ENCODE assay signal across 9 cellular contexts in genomic region chr2:20584045-20584636, GRCh38.
DNase-seq lines count a peak whose midpoint lies in the region; ATAC-seq, FAIRE-seq and TF ChIP-seq lines count a peak whose summit lies in the region.
"Had no signal": no experiment of that assay in that cellular context is flagged by ENCODE, and none has a peak within 500 bp of the region (broad histone marks: within the 10 kb centered on the region; RNA-seq: fewer than 3 reads in every experiment).

No MANE protein-coding gene starts in this region.

- peak; percentile 90 for ATAC-seq in SK-N-SH treated with all-trans-retinoic acid at 6 μM for 48 hours
- no peak for ATAC-seq in GM21515 (IDR thresholded peaks at IDR 0.05; ENCODE audit: unreplicated experiment)
- ATAC-seq in HG03565 (IDR thresholded peaks at IDR 0.05; ENCODE audit: unreplicated experiment), result no peak
- no peak for ATAC-seq in stimulated activated naive CD8-positive, alpha-beta T cell treated with anti-CD3 and anti-CD28 coated beads, Interleukin-15, amount 100 ng/mL, for 72 hours

- no peak overlapping the region for H3K4me2 ChIP-seq in parathyroid adenoma (ENCODE audit: low read length)

- no peak for TF ChIP-seq POLR2A in GM12892 (IDR thresholded peaks at IDR 0.05; ENCODE audit: low read depth, low read length)

- H3K4me1 Mint-ChIP-seq in stimulated activated naive CD8-positive, alpha-beta T cell treated with anti-CD3 and anti-CD28 coated beads, Interleukin-15, amount 100 ng/mL, for 72 hours, result peaks cover 17% of the 10 kb centered on the region

- peak overlapping the region; percentile 75 for H3K27ac ChIP-seq in parathyroid adenoma

- peaks cover 0 to 11% of the 10 kb centered on the region in 2 donors for H3K9me3 Mint-ChIP-seq in stimulated activated naive CD8-positive, alpha-beta T cell treated with anti-CD3 and anti-CD28 coated beads, Interleukin-15, amount 100 ng/mL, for 72 hours

- no peak for TF ChIP-seq CTCF in parathyroid adenoma (IDR thresholded peaks at IDR 0.05)

- H3K79me2 ChIP-seq in parathyroid adenoma, result no peaks in the 10 kb centered on the region

- H2AFZ ChIP-seq in parathyroid adenoma, result peak overlapping the region; percentile 1

- no peaks in the 10 kb centered on the region for H3K9me3 ChIP-seq in parathyroid adenoma (ENCODE audit: control insufficient read depth, low read length)

- DNase-seq in Caki2 (ENCODE audit: low read depth) (peak; percentile 99), glomerular visceral epithelial cell (ENCODE audit: extremely low spot score) (peak; percentile 99), GM12892 (ENCODE audit: insufficient read length) (no peak)
- no peak for DNase-seq in stimulated activated naive CD8-positive, alpha-beta T cell treated with anti-CD3 and anti-CD28 coated beads, Interleukin-15, amount 100 ng/mL, for 72 hours
- DNase-seq: NCI-H187 treated with DMSO at 0.1 percent for 48 hours had no signal

- H3K27ac Mint-ChIP-seq in stimulated activated naive CD8-positive, alpha-beta T cell treated with anti-CD3 and anti-CD28 coated beads, Interleukin-15, amount 100 ng/mL, for 72 hours, result no peak overlapping the region

- H3K4me1 ChIP-seq in parathyroid adenoma, result peaks cover 18% of the 10 kb centered on the region

- no peaks in the 10 kb centered on the region for H3K27me3 Mint-ChIP-seq in stimulated activated naive CD8-positive, alpha-beta T cell treated with anti-CD3 and anti-CD28 coated beads, Interleukin-15, amount 100 ng/mL, for 72 hours

- in situ Hi-C loops in Caki2 (cut with HindIII; ENCODE audit: low pct_unique_long_range_greater_than_20kb, low sequenced_read_pairs), result no loop called here

- H3K4me3 ChIP-seq in parathyroid adenoma (ENCODE audit: low read depth, low read length), result no peak overlapping the region

- H3K36me3 ChIP-seq in parathyroid adenoma (ENCODE audit: control insufficient read depth, insufficient read depth, low read length), result no peaks in the 10 kb centered on the region

- no peak for FAIRE-seq in GM12892 (lab: Jason Lieb, UNC)

- H3K9ac ChIP-seq in parathyroid adenoma, result no peak overlapping the region

- no peak overlapping the region for H3K4me3 Mint-ChIP-seq in stimulated activated naive CD8-positive, alpha-beta T cell treated with anti-CD3 and anti-CD28 coated beads, Interleukin-15, amount 100 ng/mL, for 72 hours

- H3K27me3 ChIP-seq in parathyroid adenoma (ENCODE audit: control insufficient read depth, insufficient read depth, low read length), result no peaks in the 10 kb centered on the region

TF ChIP-seq in SK-N-SH treated with all-trans-retinoic acid at 6 μM for 48 hours, 23 proteins besides CTCF, POLR2A, EP300 and RAD21:
- peak; percentile 61 for TF ChIP-seq ZFP3 (CRISPR knock-in tag; IDR thresholded peaks at IDR 0.05)
- no peak for TF ChIP-seq TOX (CRISPR knock-in tag; IDR thresholded peaks at IDR 0.05; ENCODE audit: borderline replicate concordance)
- peak; percentile 81; the same call in 1 of the 2 replicates for TF ChIP-seq CSDC2 (CRISPR knock-in tag; IDR thresholded peaks at IDR 0.05)
- 0 out of 2 replicates have a peak, but pooled peaks have one; percentile 61 for TF ChIP-seq ZNF565 (CRISPR knock-in tag; conservative IDR thresholded peaks at IDR 0.05; ENCODE audit: low read depth)
- TF ChIP-seq BACH2 (CRISPR knock-in tag; IDR thresholded peaks at IDR 0.05; ENCODE audit: borderline replicate concordance), result no peak
- TF ChIP-seq ARNTL (CRISPR knock-in tag; IDR thresholded peaks at IDR 0.05; ENCODE audit: borderline replicate concordance, low read depth), result no peak
- TF ChIP-seq ESRRG (CRISPR knock-in tag; IDR thresholded peaks at IDR 0.05), result 0 out of 2 replicates have a peak, but pooled peaks have one; percentile 69
- peak; percentile 64; the same call in 1 of the 2 replicates for TF ChIP-seq SNAI2 (CRISPR knock-in tag; IDR thresholded peaks at IDR 0.05)
TF ChIP-seq in SK-N-SH treated with all-trans-retinoic acid at 6 μM for 48 hours: peak in this region for 5.

Comparison
In these comparisons a context has a peak if more than half of its experiments do, and no peak if none do; other contexts are left out.
1. DNase-seq: peak in Caki2 (single experiment) and glomerular visceral epithelial cell (single experiment); none in GM12892 (single experiment) and stimulated activated naive CD8-positive, alpha-beta T cell treated with anti-CD3 and anti-CD28 coated beads, Interleukin-15, amount 100 ng/mL, for 72 hours (0 of 2).